In genomic region chr15:63481105-63481810, GRCh38 we compare ENCODE assay signal across 12 cellular contexts. TPM values are rescaled to one million over a fixed set of nuclear protein-coding genes. Genes with fewer than 3 reads are reported as not detected.
DNase-seq lines count a peak whose midpoint lies in the region; ATAC-seq lines count a peak whose summit lies in the region.
"Had no signal": no experiment of that assay in that cellular context is flagged by ENCODE, and none has a peak within 500 bp of the region (broad histone marks: within the 10 kb centered on the region; RNA-seq: fewer than 3 reads in every experiment).

No MANE protein-coding gene starts in this region.

- peak overlapping the region; percentile 26 for H3K4me3 Mint-ChIP-seq in activated CD4-positive, alpha-beta T cell treated with anti-CD3 and anti-CD28 coated beads, Interleukin-2, amount 10 ng/mL, durations not matched to agents 24 days and 14 days
- no peak overlapping the region for H3K4me3 Mint-ChIP-seq in activated naive CD8-positive, alpha-beta T cell treated with anti-CD3 and anti-CD28 coated beads for 36 hours
- H3K4me3 Mint-ChIP-seq in naive thymus-derived CD8-positive, alpha-beta T cell = peak overlapping the region in 9 of 10 donors; percentile 22 to 92 (median 78)

- H3K27ac Mint-ChIP-seq in activated CD4-positive, alpha-beta T cell treated with anti-CD3 and anti-CD28 coated beads, Interleukin-2, amount 10 ng/mL, durations not matched to agents 24 days and 14 days = peak overlapping the region; percentile 97
- peak overlapping the region; percentile 90 for H3K27ac Mint-ChIP-seq in activated naive CD8-positive, alpha-beta T cell treated with anti-CD3 and anti-CD28 coated beads for 36 hours
- peak overlapping the region; percentile 98 to 100 (median 100) for H3K27ac Mint-ChIP-seq in naive thymus-derived CD8-positive, alpha-beta T cell

- no peak for ATAC-seq in naive thymus-derived CD8-positive, alpha-beta T cell
- ATAC-seq in GM19395 (IDR thresholded peaks at IDR 0.05; ENCODE audit: unreplicated experiment) = no peak
- ATAC-seq: gastroesophageal sphincter had no signal

- H3K27me3 Mint-ChIP-seq in activated CD4-positive, alpha-beta T cell treated with anti-CD3 and anti-CD28 coated beads, Interleukin-2, amount 10 ng/mL, durations not matched to agents 24 days and 14 days = no peaks in the 10 kb centered on the region
- H3K27me3 Mint-ChIP-seq in activated naive CD8-positive, alpha-beta T cell treated with anti-CD3 and anti-CD28 coated beads for 36 hours = no peaks in the 10 kb centered on the region
- no peaks in the 10 kb centered on the region for H3K27me3 Mint-ChIP-seq in naive thymus-derived CD8-positive, alpha-beta T cell

- peaks cover 61% of the 10 kb centered on the region for H3K4me1 Mint-ChIP-seq in activated CD4-positive, alpha-beta T cell treated with anti-CD3 and anti-CD28 coated beads, Interleukin-2, amount 10 ng/mL, durations not matched to agents 24 days and 14 days
- peaks cover 70% of the 10 kb centered on the region for H3K4me1 Mint-ChIP-seq in activated naive CD8-positive, alpha-beta T cell treated with anti-CD3 and anti-CD28 coated beads for 36 hours
- peaks cover 22 to 90% (median 78%) of the 10 kb centered on the region in 4 donors for H3K4me1 Mint-ChIP-seq in naive thymus-derived CD8-positive, alpha-beta T cell

- POLR2A ChIA-PET in naive thymus-derived CD8-positive, alpha-beta T cell (lab: Charles Lee) = interaction anchor here (1.3 to 34.6 kb wide), 7 partner anchors 10 to 613 kb away, joined by 4 to 629 read pairs (median 7); partner anchors contain the start of genes CIAO2A and USP3

- DNase-seq in activated CD4-positive, alpha-beta T cell treated with anti-CD3 and anti-CD28 coated beads, Interleukin-2, amount 10 ng/mL, durations not matched to agents 24 days and 14 days = no peak
- DNase-seq in activated CD4-positive, alpha-beta T cell treated with anti-CD3 and anti-CD28 coated beads, Interleukin-2, amount 50 U/mL, for 4 hours = no peak
- peak; percentile 87 for DNase-seq in M059J (ENCODE audit: low read depth)
- peak; percentile 44 for DNase-seq in activated naive CD8-positive, alpha-beta T cell treated with anti-CD3 and anti-CD28 coated beads for 36 hours
- DNase-seq in naive thymus-derived CD8-positive, alpha-beta T cell = no peak
- no peak for DNase-seq in NCI-H524 treated with DMSO at 0.1 percent for 48 hours (lab: John Stamatoyannopoulos, UW)
- no peak for DNase-seq in globus pallidus (ENCODE audit: low spot score)
- DNase-seq: anterior cingulate cortex; NCI-H2029 treated with DMSO at 0.1 percent for 48 hours; stimulated activated CD4-positive, alpha-beta T cell treated with anti-CD3 and anti-CD28 coated beads, Interleukin-4, amount 100 ng/mL, for 4 hours had no signal

- no peaks in the 10 kb centered on the region for H3K9me3 Mint-ChIP-seq in activated CD4-positive, alpha-beta T cell treated with anti-CD3 and anti-CD28 coated beads, Interleukin-2, amount 10 ng/mL, durations not matched to agents 24 days and 14 days
- no peaks in the 10 kb centered on the region for H3K9me3 Mint-ChIP-seq in activated naive CD8-positive, alpha-beta T cell treated with anti-CD3 and anti-CD28 coated beads for 36 hours
- no peaks in the 10 kb centered on the region for H3K9me3 Mint-ChIP-seq in naive thymus-derived CD8-positive, alpha-beta T cell

- intact Hi-C loops in activated CD4-positive, alpha-beta T cell treated with anti-CD3 and anti-CD28 coated beads, Interleukin-2, amount 10 ng/mL, durations not matched to agents 24 days and 14 days (cut with micrococcal nuclease) = loop anchor here (5.0 kb wide), 1 partner anchor 191 kb away; no protein-coding TSS in a partner anchor

- H3K36me3 Mint-ChIP-seq in activated CD4-positive, alpha-beta T cell treated with anti-CD3 and anti-CD28 coated beads, Interleukin-2, amount 10 ng/mL, durations not matched to agents 24 days and 14 days (ENCODE audit: low read depth) = no peaks in the 10 kb centered on the region
- H3K36me3 Mint-ChIP-seq in activated naive CD8-positive, alpha-beta T cell treated with anti-CD3 and anti-CD28 coated beads for 36 hours = no peaks in the 10 kb centered on the region
- H3K36me3 Mint-ChIP-seq in naive thymus-derived CD8-positive, alpha-beta T cell = no peaks in the 10 kb centered on the region

RNA-seq across cellular contexts. Expression of gene USP3, which starts 23.1 kb away (rescaled TPM):
- 46.7 and 49.2 TPM in 2 replicates for total RNA-seq in activated CD4-positive, alpha-beta T cell treated with anti-CD3 and anti-CD28 coated beads, Interleukin-2, amount 10 ng/mL, durations not matched to agents 24 days and 14 days
- 25.7 and 29.9 TPM in 2 replicates for total RNA-seq in M059J (2014; rRNA removed; shearing (Covaris generic))
- total RNA-seq in activated naive CD8-positive, alpha-beta T cell treated with anti-CD3 and anti-CD28 coated beads for 36 hours = 10 to 100 TPM; 42.2 to 46.0 TPM
- total RNA-seq in naive thymus-derived CD8-positive, alpha-beta T cell = 100 to 1,000 TPM; 128 to 136 TPM
- polyA plus RNA-seq in naive thymus-derived CD8-positive, alpha-beta T cell = 10 to 100 TPM; 31.6 to 42.9 (median 36.9) TPM

Comparison
In these comparisons a context has a peak if more than half of its experiments do, and no peak if none do; other contexts are left out.
1. DNase-seq: peak in M059J (single experiment) and activated naive CD8-positive, alpha-beta T cell treated with anti-CD3 and anti-CD28 coated beads for 36 hours (single experiment); none in activated CD4-positive, alpha-beta T cell treated with anti-CD3 and anti-CD28 coated beads, Interleukin-2, amount 10 ng/mL, durations not matched to agents 24 days and 14 days (single experiment), activated CD4-positive, alpha-beta T cell treated with anti-CD3 and anti-CD28 coated beads, Interleukin-2, amount 50 U/mL, for 4 hours (0 of 2), naive thymus-derived CD8-positive, alpha-beta T cell (0 of 10), NCI-H524 treated with DMSO at 0.1 percent for 48 hours (single experiment) and globus pallidus (single experiment).
2. Peak in every context shown above with its lines, with median percentiles within 50 percentile points of each other: H3K27ac Mint-ChIP-seq.